ENCODE assay signal across 8 cellular contexts in the genomic region with DNA sequence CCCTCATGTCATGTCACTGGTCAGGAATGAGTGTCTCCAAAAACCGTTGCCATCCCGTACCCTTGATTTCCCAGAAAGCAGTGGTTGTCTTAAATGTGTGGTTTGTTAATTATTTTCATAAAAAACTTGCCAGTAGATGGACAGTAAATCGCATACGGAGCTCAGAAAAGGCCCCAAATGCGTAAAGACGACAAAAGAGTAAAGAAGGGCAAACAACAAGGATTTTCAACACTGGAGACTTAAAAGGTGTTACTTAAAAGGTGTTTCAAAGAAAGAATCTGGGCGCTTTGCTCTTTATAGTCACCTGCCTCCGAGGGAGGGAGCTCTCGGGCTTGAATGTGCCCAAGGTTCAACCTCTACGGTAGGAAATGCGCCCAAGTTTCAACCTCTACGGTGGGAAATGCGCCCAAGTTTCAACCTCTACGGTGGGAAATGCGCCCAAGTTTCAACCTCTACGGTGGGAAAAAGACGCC. TPM values are rescaled to one million over a fixed set of nuclear protein-coding genes. Genes with fewer than 3 reads are reported as not detected.
DNase-seq lines count a peak whose midpoint lies in the region; ATAC-seq, FAIRE-seq and TF ChIP-seq lines count a peak whose summit lies in the region.

No MANE protein-coding gene starts in this region.

- H3K27me3 Mint-ChIP-seq in mesothelial cell of epicardium (ENCODE audit: low read depth), result no peaks in the 10 kb centered on the region
- no peaks in the 10 kb centered on the region for H3K27me3 Mint-ChIP-seq in type B pancreatic cell

- DNase-seq in GM20000 (ENCODE audit: low spot score) (peak; percentile 64), RCC 7860 (ENCODE audit: low spot score) (peak; percentile 52), mesothelial cell of epicardium (ENCODE audit: low spot score in 2 of 2, unreplicated experiment in 2 of 2) (peak in 1 of 2 experiments; percentile 17), type B pancreatic cell (ENCODE audit: extremely low spot score, unreplicated experiment) (no peak)
- no peak for DNase-seq in stimulated activated CD4-positive, alpha-beta T cell treated with anti-CD3 and anti-CD28 coated beads, Interleukin-4, amount 100 ng/mL, for 24 hours

- H3K27ac Mint-ChIP-seq in mesothelial cell of epicardium, result peak overlapping the region; percentile 95
- H3K27ac Mint-ChIP-seq in type B pancreatic cell, result peak overlapping the region; percentile 93

- peak overlapping the region; percentile 85 for H3K9ac ChIP-seq in ES-I3 (ENCODE audit: low read depth, low read length)
- H3K9ac ChIP-seq in endocrine pancreas (ENCODE audit: control insufficient read depth, insufficient read depth, low read length), result peak overlapping the region; percentile 58

- no peaks in the 10 kb centered on the region for H3K27me3 ChIP-seq in endocrine pancreas (ENCODE audit: control insufficient read depth, insufficient read depth, low read length)

- H3K36me3 Mint-ChIP-seq in mesothelial cell of epicardium (peaks cover 2% of the 10 kb centered on the region), type B pancreatic cell (peaks cover 9% of the 10 kb centered on the region)

- H3K9me3 ChIP-seq in ES-I3 (ENCODE audit: control insufficient read depth, insufficient read depth, low read length) (no peaks in the 10 kb centered on the region), endocrine pancreas (ENCODE audit: control insufficient read depth, low read length) (no peaks in the 10 kb centered on the region)

- ATAC-seq in HG03565 (IDR thresholded peaks at IDR 0.05; ENCODE audit: unreplicated experiment), result peak; percentile 3

- peak overlapping the region; percentile 84 for H3K4me3 Mint-ChIP-seq in mesothelial cell of epicardium
- peak overlapping the region; percentile 90 for H3K4me3 Mint-ChIP-seq in type B pancreatic cell

- no peaks in the 10 kb centered on the region for H3K36me3 ChIP-seq in ES-I3 (ENCODE audit: insufficient read depth, low read length)
- H3K36me3 ChIP-seq in endocrine pancreas (ENCODE audit: control insufficient read depth, insufficient read depth, low read length), result no peaks in the 10 kb centered on the region

- H3K4me1 Mint-ChIP-seq in mesothelial cell of epicardium, result peaks cover 15% of the 10 kb centered on the region
- H3K4me1 Mint-ChIP-seq in type B pancreatic cell (ENCODE audit: unreplicated experiment), result peaks cover 13% of the 10 kb centered on the region

- H3K9me3 Mint-ChIP-seq in mesothelial cell of epicardium, result no peaks in the 10 kb centered on the region
- no peaks in the 10 kb centered on the region for H3K9me3 Mint-ChIP-seq in type B pancreatic cell

- FAIRE-seq in RCC 7860 (lab: Jason Lieb, UNC), result no peak

- peak overlapping the region; percentile 93 for H3K4me3 ChIP-seq in endocrine pancreas (ENCODE audit: control insufficient read depth, insufficient read depth, low read length)

- TF ChIP-seq CTCF in GM20000 (IDR thresholded peaks at IDR 0.05; ENCODE audit: extremely low read depth, missing control alignments) (no peak), mesothelial cell of epicardium (IDR thresholded peaks at IDR 0.05; ENCODE audit: unreplicated experiment) (no peak), type B pancreatic cell (conservative IDR thresholded peaks at IDR 0.05) (no peak)

- H3K4me1 ChIP-seq in ES-I3 (ENCODE audit: insufficient read depth, low read length) (no peaks in the 10 kb centered on the region), endocrine pancreas (ENCODE audit: control insufficient read depth, insufficient read depth, low read length) (no peaks in the 10 kb centered on the region)

RNA-seq across cellular contexts. Expression of gene KIF27, which starts 0.7 kb away (rescaled TPM):
- total RNA-seq in mesothelial cell of epicardium (11.6 to 13.7 TPM (median 13.2 TPM) in 3 replicates), type B pancreatic cell (ENCODE audit: low replicate concordance) (9.3 and 13.3 TPM in 2 replicates)

RNA-seq across cellular contexts. Expression of gene HNRNPK, which starts 59.5 kb away (rescaled TPM):
- total RNA-seq in mesothelial cell of epicardium (672 to 696 TPM (median 682 TPM) in 3 replicates), type B pancreatic cell (ENCODE audit: low replicate concordance) (524 and 673 TPM in 2 replicates)

Comparison
In these comparisons a context has a peak if more than half of its experiments do, and no peak if none do; other contexts are left out.
1. DNase-seq: peak in GM20000 (single experiment) and RCC 7860 (single experiment); none in type B pancreatic cell (single experiment) and stimulated activated CD4-positive, alpha-beta T cell treated with anti-CD3 and anti-CD28 coated beads, Interleukin-4, amount 100 ng/mL, for 24 hours (single experiment).